ENCODE assay signal across 3 cellular contexts in the genomic region with DNA sequence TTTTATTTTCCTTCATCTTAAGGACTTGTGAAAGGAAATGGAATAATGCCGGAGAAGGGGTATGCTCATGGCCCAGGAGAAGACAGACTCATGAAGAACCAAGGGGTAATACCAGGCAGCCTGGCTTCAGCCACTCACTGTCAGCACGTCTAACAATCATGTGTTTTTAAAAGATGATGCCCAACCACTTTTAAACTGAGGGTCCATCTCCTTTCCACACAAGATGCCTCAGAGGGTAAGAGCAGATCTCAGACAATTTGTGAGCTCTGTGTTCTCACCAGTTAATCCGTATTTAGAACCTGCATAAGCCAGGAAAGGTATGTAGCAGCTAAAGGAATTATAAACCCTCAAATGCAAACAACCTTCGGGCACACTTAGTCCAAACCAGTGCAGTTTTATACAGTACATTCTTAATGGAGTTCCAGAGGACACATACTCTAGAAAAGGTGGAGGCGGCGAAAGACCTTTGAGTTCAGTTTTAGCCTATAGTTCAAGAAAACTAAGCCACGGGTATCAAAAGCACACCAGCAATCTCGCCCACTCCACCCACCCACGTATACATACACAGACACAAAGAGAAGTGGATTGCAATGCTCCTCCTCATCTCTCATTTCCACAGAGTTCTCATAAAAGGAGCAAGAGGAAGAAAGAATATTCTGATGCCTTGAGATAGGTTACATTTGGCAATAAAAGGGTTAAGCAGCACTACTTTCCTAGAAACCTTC.
TF ChIP-seq lines count a peak whose summit lies in the region.

No MANE protein-coding gene starts in this region.

TF ChIP-seq in IMR-90, 13 proteins besides CTCF, POLR2A, EP300 and RAD21:
- TF ChIP-seq CHD1 (IDR thresholded peaks at IDR 0.05; ENCODE audit: low read depth, low read length), result no peak
- TF ChIP-seq SMC3 (IDR thresholded peaks at IDR 0.05; ENCODE audit: low read depth, low read length), result no peak
- TF ChIP-seq, protein P1, sequence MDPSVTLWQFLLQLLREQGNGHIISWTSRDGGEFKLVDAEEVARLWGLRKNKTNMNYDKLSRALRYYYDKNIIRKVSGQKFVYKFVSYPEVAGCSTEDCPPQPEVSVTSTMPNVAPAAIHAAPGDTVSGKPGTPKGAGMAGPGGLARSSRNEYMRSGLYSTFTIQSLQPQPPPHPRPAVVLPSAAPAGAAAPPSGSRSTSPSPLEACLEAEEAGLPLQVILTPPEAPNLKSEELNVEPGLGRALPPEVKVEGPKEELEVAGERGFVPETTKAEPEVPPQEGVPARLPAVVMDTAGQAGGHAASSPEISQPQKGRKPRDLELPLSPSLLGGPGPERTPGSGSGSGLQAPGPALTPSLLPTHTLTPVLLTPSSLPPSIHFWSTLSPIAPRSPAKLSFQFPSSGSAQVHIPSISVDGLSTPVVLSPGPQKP (IDR thresholded peaks at IDR 0.05; ENCODE audit: borderline replicate concordance, low read depth, low read length), result no peak
- TF ChIP-seq, protein P2, sequence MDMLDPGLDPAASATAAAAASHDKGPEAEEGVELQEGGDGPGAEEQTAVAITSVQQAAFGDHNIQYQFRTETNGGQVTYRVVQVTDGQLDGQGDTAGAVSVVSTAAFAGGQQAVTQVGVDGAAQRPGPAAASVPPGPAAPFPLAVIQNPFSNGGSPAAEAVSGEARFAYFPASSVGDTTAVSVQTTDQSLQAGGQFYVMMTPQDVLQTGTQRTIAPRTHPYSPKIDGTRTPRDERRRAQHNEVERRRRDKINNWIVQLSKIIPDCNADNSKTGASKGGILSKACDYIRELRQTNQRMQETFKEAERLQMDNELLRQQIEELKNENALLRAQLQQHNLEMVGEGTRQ (IDR thresholded peaks at IDR 0.05; ENCODE audit: low read depth, low read length), result no peak
- no peak for TF ChIP-seq MXI1 (IDR thresholded peaks at IDR 0.05; ENCODE audit: borderline replicate concordance, low read depth, low read length)
- no peak for TF ChIP-seq FOS (IDR thresholded peaks at IDR 0.05; ENCODE audit: low read depth, low read length)
- TF ChIP-seq NFE2L2 (IDR thresholded peaks at IDR 0.05; ENCODE audit: low read depth, low read length), result no peak

TF ChIP-seq in GM12878, 131 proteins besides CTCF, POLR2A, EP300 and RAD21 (continues in another document):
- TF ChIP-seq CBX3 (IDR thresholded peaks at IDR 0.05; ENCODE audit: borderline replicate concordance, low read depth), result no peak
- no peak for TF ChIP-seq GABPA (IDR thresholded peaks at IDR 0.05; ENCODE audit: low read depth)
- TF ChIP-seq, protein P3, sequence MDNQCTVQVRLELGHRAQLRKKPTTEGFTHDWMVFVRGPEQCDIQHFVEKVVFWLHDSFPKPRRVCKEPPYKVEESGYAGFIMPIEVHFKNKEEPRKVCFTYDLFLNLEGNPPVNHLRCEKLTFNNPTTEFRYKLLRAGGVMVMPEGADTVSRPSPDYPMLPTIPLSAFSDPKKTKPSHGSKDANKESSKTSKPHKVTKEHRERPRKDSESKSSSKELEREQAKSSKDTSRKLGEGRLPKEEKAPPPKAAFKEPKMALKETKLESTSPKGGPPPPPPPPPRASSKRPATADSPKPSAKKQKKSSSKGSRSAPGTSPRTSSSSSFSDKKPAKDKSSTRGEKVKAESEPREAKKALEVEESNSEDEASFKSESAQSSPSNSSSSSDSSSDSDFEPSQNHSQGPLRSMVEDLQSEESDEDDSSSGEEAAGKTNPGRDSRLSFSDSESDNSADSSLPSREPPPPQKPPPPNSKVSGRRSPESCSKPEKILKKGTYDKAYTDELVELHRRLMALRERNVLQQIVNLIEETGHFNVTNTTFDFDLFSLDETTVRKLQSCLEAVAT (IDR thresholded peaks at IDR 0.05), result no peak
- no peak for TF ChIP-seq SPI1 (IDR thresholded peaks at IDR 0.05; ENCODE audit: borderline replicate concordance, insufficient read depth, low read depth, low read length)
- TF ChIP-seq, protein P4, sequence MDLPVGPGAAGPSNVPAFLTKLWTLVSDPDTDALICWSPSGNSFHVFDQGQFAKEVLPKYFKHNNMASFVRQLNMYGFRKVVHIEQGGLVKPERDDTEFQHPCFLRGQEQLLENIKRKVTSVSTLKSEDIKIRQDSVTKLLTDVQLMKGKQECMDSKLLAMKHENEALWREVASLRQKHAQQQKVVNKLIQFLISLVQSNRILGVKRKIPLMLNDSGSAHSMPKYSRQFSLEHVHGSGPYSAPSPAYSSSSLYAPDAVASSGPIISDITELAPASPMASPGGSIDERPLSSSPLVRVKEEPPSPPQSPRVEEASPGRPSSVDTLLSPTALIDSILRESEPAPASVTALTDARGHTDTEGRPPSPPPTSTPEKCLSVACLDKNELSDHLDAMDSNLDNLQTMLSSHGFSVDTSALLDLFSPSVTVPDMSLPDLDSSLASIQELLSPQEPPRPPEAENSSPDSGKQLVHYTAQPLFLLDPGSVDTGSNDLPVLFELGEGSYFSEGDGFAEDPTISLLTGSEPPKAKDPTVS (IDR thresholded peaks at IDR 0.05; ENCODE audit: low read depth, low read length), result no peak
- TF ChIP-seq SIX5 (IDR thresholded peaks at IDR 0.05; ENCODE audit: low read depth, low read length, severe bottlenecking), result no peak
- TF ChIP-seq, protein P5, sequence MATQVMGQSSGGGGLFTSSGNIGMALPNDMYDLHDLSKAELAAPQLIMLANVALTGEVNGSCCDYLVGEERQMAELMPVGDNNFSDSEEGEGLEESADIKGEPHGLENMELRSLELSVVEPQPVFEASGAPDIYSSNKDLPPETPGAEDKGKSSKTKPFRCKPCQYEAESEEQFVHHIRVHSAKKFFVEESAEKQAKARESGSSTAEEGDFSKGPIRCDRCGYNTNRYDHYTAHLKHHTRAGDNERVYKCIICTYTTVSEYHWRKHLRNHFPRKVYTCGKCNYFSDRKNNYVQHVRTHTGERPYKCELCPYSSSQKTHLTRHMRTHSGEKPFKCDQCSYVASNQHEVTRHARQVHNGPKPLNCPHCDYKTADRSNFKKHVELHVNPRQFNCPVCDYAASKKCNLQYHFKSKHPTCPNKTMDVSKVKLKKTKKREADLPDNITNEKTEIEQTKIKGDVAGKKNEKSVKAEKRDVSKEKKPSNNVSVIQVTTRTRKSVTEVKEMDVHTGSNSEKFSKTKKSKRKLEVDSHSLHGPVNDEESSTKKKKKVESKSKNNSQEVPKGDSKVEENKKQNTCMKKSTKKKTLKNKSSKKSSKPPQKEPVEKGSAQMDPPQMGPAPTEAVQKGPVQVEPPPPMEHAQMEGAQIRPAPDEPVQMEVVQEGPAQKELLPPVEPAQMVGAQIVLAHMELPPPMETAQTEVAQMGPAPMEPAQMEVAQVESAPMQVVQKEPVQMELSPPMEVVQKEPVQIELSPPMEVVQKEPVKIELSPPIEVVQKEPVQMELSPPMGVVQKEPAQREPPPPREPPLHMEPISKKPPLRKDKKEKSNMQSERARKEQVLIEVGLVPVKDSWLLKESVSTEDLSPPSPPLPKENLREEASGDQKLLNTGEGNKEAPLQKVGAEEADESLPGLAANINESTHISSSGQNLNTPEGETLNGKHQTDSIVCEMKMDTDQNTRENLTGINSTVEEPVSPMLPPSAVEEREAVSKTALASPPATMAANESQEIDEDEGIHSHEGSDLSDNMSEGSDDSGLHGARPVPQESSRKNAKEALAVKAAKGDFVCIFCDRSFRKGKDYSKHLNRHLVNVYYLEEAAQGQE (IDR thresholded peaks at IDR 0.05; ENCODE audit: low read depth, low read length), result no peak
- TF ChIP-seq EGR1 (IDR thresholded peaks at IDR 0.05; ENCODE audit: borderline replicate concordance in 1 of 2, low read depth in 2 of 2, low read length in 2 of 2), result peak in 1 of 2 experiments; percentile 71; a peak in 2 of 3 replicates
- TF ChIP-seq EZH2 (IDR thresholded peaks at IDR 0.05; ENCODE audit: borderline replicate concordance, control insufficient read depth, low read depth, low read length), result no peak
- TF ChIP-seq, protein P6, sequence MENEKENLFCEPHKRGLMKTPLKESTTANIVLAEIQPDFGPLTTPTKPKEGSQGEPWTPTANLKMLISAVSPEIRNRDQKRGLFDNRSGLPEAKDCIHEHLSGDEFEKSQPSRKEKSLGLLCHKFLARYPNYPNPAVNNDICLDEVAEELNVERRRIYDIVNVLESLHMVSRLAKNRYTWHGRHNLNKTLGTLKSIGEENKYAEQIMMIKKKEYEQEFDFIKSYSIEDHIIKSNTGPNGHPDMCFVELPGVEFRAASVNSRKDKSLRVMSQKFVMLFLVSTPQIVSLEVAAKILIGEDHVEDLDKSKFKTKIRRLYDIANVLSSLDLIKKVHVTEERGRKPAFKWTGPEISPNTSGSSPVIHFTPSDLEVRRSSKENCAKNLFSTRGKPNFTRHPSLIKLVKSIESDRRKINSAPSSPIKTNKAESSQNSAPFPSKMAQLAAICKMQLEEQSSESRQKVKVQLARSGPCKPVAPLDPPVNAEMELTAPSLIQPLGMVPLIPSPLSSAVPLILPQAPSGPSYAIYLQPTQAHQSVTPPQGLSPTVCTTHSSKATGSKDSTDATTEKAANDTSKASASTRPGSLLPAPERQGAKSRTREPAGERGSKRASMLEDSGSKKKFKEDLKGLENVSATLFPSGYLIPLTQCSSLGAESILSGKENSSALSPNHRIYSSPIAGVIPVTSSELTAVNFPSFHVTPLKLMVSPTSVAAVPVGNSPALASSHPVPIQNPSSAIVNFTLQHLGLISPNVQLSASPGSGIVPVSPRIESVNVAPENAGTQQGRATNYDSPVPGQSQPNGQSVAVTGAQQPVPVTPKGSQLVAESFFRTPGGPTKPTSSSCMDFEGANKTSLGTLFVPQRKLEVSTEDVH (IDR thresholded peaks at IDR 0.05; ENCODE audit: low read depth, partially characterized antibody), result no peak

TF ChIP-seq in SK-N-SH treated with all-trans-retinoic acid at 6 μM for 48 hours, 23 proteins besides CTCF, POLR2A, EP300 and RAD21:
- TF ChIP-seq TOX (CRISPR knock-in tag; IDR thresholded peaks at IDR 0.05; ENCODE audit: borderline replicate concordance) (no peak), ISL1 (CRISPR knock-in tag; IDR thresholded peaks at IDR 0.05) (no peak), ESRRG (CRISPR knock-in tag; IDR thresholded peaks at IDR 0.05) (no peak), PPARA (CRISPR knock-in tag; IDR thresholded peaks at IDR 0.05; ENCODE audit: borderline replicate concordance) (no peak), ZNF8 (CRISPR knock-in tag; IDR thresholded peaks at IDR 0.05) (no peak), ZFP30 (CRISPR knock-in tag; IDR thresholded peaks at IDR 0.05) (no peak), GLIS3 (CRISPR knock-in tag; IDR thresholded peaks at IDR 0.05) (no peak), ARNTL (CRISPR knock-in tag; IDR thresholded peaks at IDR 0.05; ENCODE audit: borderline replicate concordance, low read depth) (no peak), CSDC2 (CRISPR knock-in tag; IDR thresholded peaks at IDR 0.05) (no peak), SNAI2 (CRISPR knock-in tag; IDR thresholded peaks at IDR 0.05) (no peak), OSR1 (CRISPR knock-in tag; IDR thresholded peaks at IDR 0.05) (no peak), ZNF70 (CRISPR knock-in tag; IDR thresholded peaks at IDR 0.05) (no peak), TCF4 (CRISPR knock-in tag; IDR thresholded peaks at IDR 0.05; ENCODE audit: borderline replicate concordance) (no peak)
- TF ChIP-seq, protein P7, sequence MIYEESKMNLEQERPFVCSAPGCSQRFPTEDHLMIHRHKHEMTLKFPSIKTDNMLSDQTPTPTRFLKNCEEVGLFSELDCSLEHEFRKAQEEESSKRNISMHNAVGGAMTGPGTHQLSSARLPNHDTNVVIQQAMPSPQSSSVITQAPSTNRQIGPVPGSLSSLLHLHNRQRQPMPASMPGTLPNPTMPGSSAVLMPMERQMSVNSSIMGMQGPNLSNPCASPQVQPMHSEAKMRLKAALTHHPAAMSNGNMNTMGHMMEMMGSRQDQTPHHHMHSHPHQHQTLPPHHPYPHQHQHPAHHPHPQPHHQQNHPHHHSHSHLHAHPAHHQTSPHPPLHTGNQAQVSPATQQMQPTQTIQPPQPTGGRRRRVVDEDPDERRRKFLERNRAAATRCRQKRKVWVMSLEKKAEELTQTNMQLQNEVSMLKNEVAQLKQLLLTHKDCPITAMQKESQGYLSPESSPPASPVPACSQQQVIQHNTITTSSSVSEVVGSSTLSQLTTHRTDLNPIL (CRISPR knock-in tag; IDR thresholded peaks at IDR 0.05; ENCODE audit: low read depth), result no peak
